Comparison of ENCODE assay signal across 20 cellular contexts in genomic region chr17:55965051-55965450, GRCh38.
A peak's percentile ranks its signal among the peaks of the same experiment; 100 is the strongest.
DNase-seq lines count a peak whose midpoint lies in the region; ATAC-seq and TF ChIP-seq lines count a peak whose summit lies in the region.
"Had no signal": no experiment of that assay in that cellular context is flagged by ENCODE, and none has a peak within 500 bp of the region (broad histone marks: within the 10 kb centered on the region; RNA-seq: fewer than 3 reads in every experiment).

No MANE protein-coding gene starts in this region.

- H3K79me2 ChIP-seq in GM23338 (replicated peaks; ENCODE audit: insufficient read depth) = no peaks in the 10 kb centered on the region
- no peaks in the 10 kb centered on the region for H3K79me2 ChIP-seq in OCI-LY1 (ENCODE audit: insufficient read depth, low read length)

- H3K9ac ChIP-seq in OCI-LY1 (ENCODE audit: low read length) = no peak overlapping the region

- no peak overlapping the region for H3K4me2 ChIP-seq in GM23338
- no peak overlapping the region for H3K4me2 ChIP-seq in OCI-LY1 (ENCODE audit: low read length)

- ATAC-seq in GM23338 (no peak), WTC11 (peak; percentile 41; the same call in 1 of the 2 replicates), HG02610 (IDR thresholded peaks at IDR 0.05; ENCODE audit: unreplicated experiment) (no peak), GM21529 (IDR thresholded peaks at IDR 0.05; ENCODE audit: unreplicated experiment) (no peak), HG02571 (IDR thresholded peaks at IDR 0.05; ENCODE audit: unreplicated experiment) (no peak)
- ATAC-seq: GM12878 had no signal

- no peaks in the 10 kb centered on the region for H3F3A ChIP-seq in GM23338 (replicated peaks; ENCODE audit: low read depth)
- no peaks in the 10 kb centered on the region for H3F3A ChIP-seq in OCI-LY1 (ENCODE audit: insufficient read depth, low read length)

- H3K9me2 ChIP-seq in GM23338 (ENCODE audit: insufficient read depth) (peaks cover 20% of the 10 kb centered on the region), OCI-LY1 (ENCODE audit: low read depth, low read length) (no peaks in the 10 kb centered on the region)

- TF ChIP-seq CTCF in BE2C (IDR thresholded peaks at IDR 0.05; ENCODE audit: low read depth, low read length) (peak; percentile 38), GM23338 (conservative IDR thresholded peaks at IDR 0.05; ENCODE audit: low read depth in 2 of 2) (peak; percentile 37 to 47; a peak in 3 of 4 replicates), OCI-LY1 (IDR thresholded peaks at IDR 0.05; ENCODE audit: low read length) (peak; percentile 19; the same call in 1 of the 2 replicates), WTC11 (IDR thresholded peaks at IDR 0.05) (no peak)

- no peaks in the 10 kb centered on the region for H3K36me3 Mint-ChIP-seq in GM23338 (ENCODE audit: low read depth)
- H3K36me3 Mint-ChIP-seq in WTC11 = no peaks in the 10 kb centered on the region
- no peaks in the 10 kb centered on the region for H3K36me3 Mint-ChIP-seq in activated CD4-positive, alpha-beta T cell treated with anti-CD3 and anti-CD28 coated beads, Interleukin-2, amount 10 ng/mL, durations not matched to agents 24 days and 14 days (ENCODE audit: low read depth)

- no peak overlapping the region for H3K27ac ChIP-seq in GM23338 (ENCODE audit: low read depth)
- no peak overlapping the region for H3K27ac ChIP-seq in OCI-LY1 (ENCODE audit: low read depth, low read length, poor library complexity, severe bottlenecking)

- CTCF ChIA-PET in WTC11 (lab: Charles Lee) = no interaction called here

- peaks cover 10% of the 10 kb centered on the region for H3K4me1 Mint-ChIP-seq in GM23338
- peaks cover 11% of the 10 kb centered on the region for H3K4me1 Mint-ChIP-seq in WTC11
- no peaks in the 10 kb centered on the region for H3K4me1 Mint-ChIP-seq in activated CD4-positive, alpha-beta T cell treated with anti-CD3 and anti-CD28 coated beads, Interleukin-2, amount 10 ng/mL, durations not matched to agents 24 days and 14 days
- H3K4me1 Mint-ChIP-seq: IgD-negative memory B cell had no signal

- H3K9me3 ChIP-seq in BE2C (no peaks in the 10 kb centered on the region), OCI-LY1 (ENCODE audit: low read length) (no peaks in the 10 kb centered on the region)

- H2AFZ ChIP-seq in GM23338 (no peak overlapping the region), OCI-LY1 (ENCODE audit: low read length) (no peak overlapping the region)

- H3K27me3 Mint-ChIP-seq in GM23338 (ENCODE audit: insufficient read depth, low read depth, poor library complexity) (peaks cover 2% of the 10 kb centered on the region), WTC11 (ENCODE audit: low read depth) (peaks cover 7% of the 10 kb centered on the region)
- H3K27me3 Mint-ChIP-seq in activated CD4-positive, alpha-beta T cell treated with anti-CD3 and anti-CD28 coated beads, Interleukin-2, amount 10 ng/mL, durations not matched to agents 24 days and 14 days = peaks cover 5% of the 10 kb centered on the region

- H4K20me1 ChIP-seq in GM23338 (replicated peaks; ENCODE audit: insufficient read depth) (no peaks in the 10 kb centered on the region), OCI-LY1 (ENCODE audit: insufficient read depth, low read length) (no peaks in the 10 kb centered on the region)

- intact Hi-C loops in activated CD4-positive, alpha-beta T cell treated with anti-CD3 and anti-CD28 coated beads, Interleukin-2, amount 10 ng/mL, durations not matched to agents 24 days and 14 days (cut with micrococcal nuclease) = no loop called here

- peaks cover 5% of the 10 kb centered on the region; the same call in 1 of the 2 replicates for H3K27me3 ChIP-seq in BE2C
- H3K27me3 ChIP-seq in GM23338 (ENCODE audit: insufficient read depth) = 0 out of 2 replicates have a peak, but pooled peaks cover 5% of the 10 kb centered on the region
- no peaks in the 10 kb centered on the region for H3K27me3 ChIP-seq in OCI-LY1 (ENCODE audit: insufficient read depth, low read length)

- H3K9me3 Mint-ChIP-seq in GM23338 (no peaks in the 10 kb centered on the region), WTC11 (peaks cover 7% of the 10 kb centered on the region)
- H3K9me3 Mint-ChIP-seq in activated CD4-positive, alpha-beta T cell treated with anti-CD3 and anti-CD28 coated beads, Interleukin-2, amount 10 ng/mL, durations not matched to agents 24 days and 14 days = no peaks in the 10 kb centered on the region
- H3K9me3 Mint-ChIP-seq: HFFc6; T-helper 1 cell treated with Interleukin-12 subunit alpha and Interleukin-12 subunit beta and Interleukin-4 antibody, amounts not matched to agents 30 μg/mL and 1 μg/mL, for 36 hours had no signal

- no peak overlapping the region for H3K4me3 Mint-ChIP-seq in GM23338
- H3K4me3 Mint-ChIP-seq in WTC11 = no peak overlapping the region
- no peak overlapping the region for H3K4me3 Mint-ChIP-seq in activated CD4-positive, alpha-beta T cell treated with anti-CD3 and anti-CD28 coated beads, Interleukin-2, amount 10 ng/mL, durations not matched to agents 24 days and 14 days
- H3K4me3 Mint-ChIP-seq: HFFc6; IgD-negative memory B cell; T-helper 1 cell treated with Interleukin-12 subunit alpha and Interleukin-12 subunit beta and Interleukin-4 antibody, amounts not matched to agents 30 μg/mL and 1 μg/mL, for 36 hours had no signal

- POLR2A ChIA-PET in WTC11 (lab: Charles Lee) = no interaction called here

- H3K27ac Mint-ChIP-seq in GM23338 = no peak overlapping the region
- H3K27ac Mint-ChIP-seq in WTC11 = no peak overlapping the region
- no peak overlapping the region for H3K27ac Mint-ChIP-seq in activated CD4-positive, alpha-beta T cell treated with anti-CD3 and anti-CD28 coated beads, Interleukin-2, amount 10 ng/mL, durations not matched to agents 24 days and 14 days
- H3K27ac Mint-ChIP-seq: HFFc6; IgD-negative memory B cell; T-helper 1 cell treated with Interleukin-12 subunit alpha and Interleukin-12 subunit beta and Interleukin-4 antibody, amounts not matched to agents 30 μg/mL and 1 μg/mL, for 36 hours had no signal

- H3K4me3 ChIP-seq in BE2C (ENCODE audit: low read depth, low read length) (no peak overlapping the region), GM23338 (no peak overlapping the region), OCI-LY1 (ENCODE audit: low read depth, low read length, poor library complexity, severe bottlenecking) (no peak overlapping the region)
- H3K4me3 ChIP-seq: GM12878 had no signal

- H3K36me3 ChIP-seq in BE2C = no peaks in the 10 kb centered on the region
- no peaks in the 10 kb centered on the region for H3K36me3 ChIP-seq in GM23338 (ENCODE audit: insufficient read depth)
- no peaks in the 10 kb centered on the region for H3K36me3 ChIP-seq in OCI-LY1 (ENCODE audit: insufficient read depth, low read length)

- DNase-seq in BE2C = no peak
- DNase-seq in GM23338 (ENCODE audit: low spot score) = no peak
- no peak for DNase-seq in WTC11 (ENCODE audit: low spot score)
- no peak for DNase-seq in activated CD4-positive, alpha-beta T cell treated with anti-CD3 and anti-CD28 coated beads, Interleukin-2, amount 10 ng/mL, durations not matched to agents 24 days and 14 days
- DNase-seq: C1 segment of cervical spinal cord, GDM1, HFFc6, Kasumi-1, NCI-H1105, NCI-H1694, NCI-H2081 treated with DMSO at 0.1 percent for 48 hours, RPMI8226, SHP77 treated with DMSO at 0.1 percent for 48 hours had no signal

- H3K4me1 ChIP-seq in BE2C (no peaks in the 10 kb centered on the region), GM23338 (ENCODE audit: insufficient read depth) (peaks cover 9% of the 10 kb centered on the region), OCI-LY1 (ENCODE audit: insufficient read depth, low read length, severe bottlenecking) (no peaks in the 10 kb centered on the region)

TF ChIP-seq in GM23338, 12 proteins besides CTCF, POLR2A, EP300 and RAD21 (continues in another document):
- TF ChIP-seq ZNF331 (CRISPR knock-in tag; IDR thresholded peaks at IDR 0.05; ENCODE audit: low read depth) (no peak), STAT1 (IDR thresholded peaks at IDR 0.05; ENCODE audit: unreplicated experiment) (no peak), ZNF114 (CRISPR knock-in tag; IDR thresholded peaks at IDR 0.05) (no peak), NANOG (IDR thresholded peaks at IDR 0.05; ENCODE audit: borderline replicate concordance) (no peak), JUNB (IDR thresholded peaks at IDR 0.05; ENCODE audit: unreplicated experiment) (no peak), EZH2 (IDR thresholded peaks at IDR 0.05; ENCODE audit: low read depth, unreplicated experiment) (no peak), CREB1 (CRISPR knock-in tag; IDR thresholded peaks at IDR 0.05; ENCODE audit: low read depth) (no peak)

TF ChIP-seq in WTC11, 78 proteins besides CTCF, POLR2A, EP300 and RAD21 (continues in another document):
- no peak for TF ChIP-seq TP53 (CRISPR knock-in tag; IDR thresholded peaks at IDR 0.05)
- no peak for TF ChIP-seq ZNF423 (CRISPR knock-in tag; IDR thresholded peaks at IDR 0.05)
- no peak for TF ChIP-seq SMAD4 (CRISPR knock-in tag; IDR thresholded peaks at IDR 0.05)
- no peak for TF ChIP-seq ATF6 (CRISPR knock-in tag; IDR thresholded peaks at IDR 0.05)
- no peak for TF ChIP-seq IRF1 (CRISPR knock-in tag; IDR thresholded peaks at IDR 0.05)
- no peak for TF ChIP-seq EMX1 (CRISPR knock-in tag; IDR thresholded peaks at IDR 0.05)
- TF ChIP-seq CBFB (CRISPR knock-in tag; IDR thresholded peaks at IDR 0.05; ENCODE audit: low read depth) = no peak
- TF ChIP-seq GTF2I (CRISPR knock-in tag; conservative IDR thresholded peaks at IDR 0.05) = no peak
- no peak for TF ChIP-seq NR2C2 (CRISPR knock-in tag; IDR thresholded peaks at IDR 0.05)
